8 cellular contexts compared by ENCODE assay signal in the genomic region with DNA sequence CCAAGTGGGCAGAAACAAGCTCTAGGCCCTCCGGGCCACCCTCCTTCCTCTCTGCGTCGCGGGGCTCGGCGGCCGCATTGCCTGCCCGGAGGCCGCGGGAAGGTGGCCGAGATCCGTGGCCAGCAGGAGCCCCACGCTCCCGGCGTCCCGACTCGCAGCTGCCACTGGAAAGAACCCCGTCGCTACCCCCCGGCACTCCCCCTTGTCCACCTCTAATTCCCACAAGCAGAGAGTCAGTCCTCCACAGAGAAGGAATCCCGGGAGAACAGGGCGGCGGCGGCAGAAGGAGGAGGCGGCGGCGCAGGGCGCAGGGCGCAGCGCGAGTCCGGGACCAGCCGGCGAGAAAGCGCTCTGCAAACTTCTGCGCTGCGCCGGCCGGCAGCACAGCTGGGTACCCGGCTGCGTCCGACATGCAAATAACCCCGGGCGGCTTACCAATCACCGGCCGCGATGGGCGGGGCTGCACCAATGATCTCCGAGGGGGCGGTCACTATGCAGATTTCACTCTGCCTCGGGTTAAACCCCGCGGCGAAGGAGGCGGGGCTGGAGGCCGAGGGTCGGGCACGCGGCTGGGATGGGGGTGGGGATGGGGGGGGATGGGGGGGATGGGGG. TPM values are rescaled to one million over a fixed set of nuclear protein-coding genes. Genes with fewer than 3 reads are reported as not detected.
DNase-seq lines count a peak whose midpoint lies in the region; ATAC-seq and TF ChIP-seq lines count a peak whose summit lies in the region.

A gene (minus strand): TSS at position 365 of the 612 bp plus-strand sequence.

- peak within 1 kb of the TSS; percentile 84 for H3K27ac Mint-ChIP-seq in activated naive CD8-positive, alpha-beta T cell treated with anti-CD3 and anti-CD28 coated beads, Interleukin-2, amount 10 ng/mL, durations not matched to agents 7 days and 5 days

- DNase-seq in NCI-H128 (lab: John Stamatoyannopoulos, UW; ENCODE audit: unreplicated experiment), result peak; percentile 91
- DNase-seq in SKM-1 treated with dmso at 0.1 percent for 144 hours (lab: John Stamatoyannopoulos, UW; ENCODE audit: unreplicated experiment), result peak; percentile 87
- DNase-seq in activated naive CD8-positive, alpha-beta T cell treated with anti-CD3 and anti-CD28 coated beads, Interleukin-2, amount 10 ng/mL, durations not matched to agents 7 days and 5 days, result peak; percentile 98
- DNase-seq in heart left ventricle, result peak; percentile 98 to 99 (median 98)
- peak; percentile 97 to 100 (median 98) for DNase-seq in posterior cingulate gyrus
- peak; percentile 99 for DNase-seq in upper lobe of right lung

- peak; percentile 86 for ATAC-seq in HG02759 (IDR thresholded peaks at IDR 0.05; ENCODE audit: unreplicated experiment)
- ATAC-seq in activated naive CD8-positive, alpha-beta T cell treated with anti-CD3 and anti-CD28 coated beads, Interleukin-2, amount 10 ng/mL, durations not matched to agents 7 days and 5 days (ENCODE audit: low read depth), result peak; percentile 93
- ATAC-seq in heart left ventricle, result peak; percentile 93 to 96 (median 95)
- peak; percentile 96 for ATAC-seq in upper lobe of right lung

- H3K4me1 ChIP-seq in heart left ventricle (peaks cover 0 to 44% (median 30%) of the 10 kb centered on the region in 12 donors), upper lobe of right lung (peaks cover 30% of the 10 kb centered on the region)

- no peaks in the 10 kb centered on the region for H3K9me3 Mint-ChIP-seq in activated naive CD8-positive, alpha-beta T cell treated with anti-CD3 and anti-CD28 coated beads, Interleukin-2, amount 10 ng/mL, durations not matched to agents 7 days and 5 days

- H3K4me1 Mint-ChIP-seq in activated naive CD8-positive, alpha-beta T cell treated with anti-CD3 and anti-CD28 coated beads, Interleukin-2, amount 10 ng/mL, durations not matched to agents 7 days and 5 days, result peaks cover 18% of the 10 kb centered on the region

- intact Hi-C loops in heart left ventricle (cut with DNase I) (loop anchor here (1.0 to 10.0 kb wide), 16 partner anchors 45 to 503 kb away; a partner anchor contains a TSS), posterior cingulate gyrus (cut with DNase I) (loop anchor here (2.0 to 5.0 kb wide), 4 partner anchors 95 to 500 kb away; a partner anchor contains a TSS), upper lobe of right lung (cut with DNase I) (loop anchor here (2.0 kb wide), 1 partner anchor 183 kb away; no protein-coding TSS in a partner anchor)

- peaks cover 54% of the 10 kb centered on the region for H3K27me3 Mint-ChIP-seq in activated naive CD8-positive, alpha-beta T cell treated with anti-CD3 and anti-CD28 coated beads, Interleukin-2, amount 10 ng/mL, durations not matched to agents 7 days and 5 days

- TF ChIP-seq POLR2A in heart left ventricle (IDR thresholded peaks at IDR 0.05), result peak; percentile 76 to 99

- no peak for TF ChIP-seq CTCF in GM12875 (IDR thresholded peaks at IDR 0.05; ENCODE audit: borderline replicate concordance, insufficient read depth, low read depth, low read length)
- no peak for TF ChIP-seq CTCF in heart left ventricle (IDR thresholded peaks at IDR 0.05)
- TF ChIP-seq CTCF in upper lobe of right lung (IDR thresholded peaks at IDR 0.05), result no peak

- H3K9me3 ChIP-seq in heart left ventricle (no peaks in the 10 kb centered on the region), upper lobe of right lung (no peaks in the 10 kb centered on the region)

- H3K36me3 Mint-ChIP-seq in activated naive CD8-positive, alpha-beta T cell treated with anti-CD3 and anti-CD28 coated beads, Interleukin-2, amount 10 ng/mL, durations not matched to agents 7 days and 5 days, result no peaks in the 10 kb centered on the region

- WGBS in heart left ventricle, 4 donors, result 0 to 1% (median 0%) methylated on average over 27 to 59 of the region's 59 CpGs

- H3K27ac ChIP-seq in heart left ventricle (peak within 1 kb of the TSS; percentile 62 to 89 (median 79)), upper lobe of right lung (peak within 1 kb of the TSS; percentile 52)

- H3K36me3 ChIP-seq in heart left ventricle (no peaks in the 10 kb centered on the region), upper lobe of right lung (no peaks in the 10 kb centered on the region)

- peaks cover 0 to 22% (median 6%) of the 10 kb centered on the region in 9 donors for H3K27me3 ChIP-seq in heart left ventricle
- peaks cover 14% of the 10 kb centered on the region for H3K27me3 ChIP-seq in upper lobe of right lung

- POLR2A ChIA-PET in activated naive CD8-positive, alpha-beta T cell treated with anti-CD3 and anti-CD28 coated beads, Interleukin-2, amount 10 ng/mL, durations not matched to agents 7 days and 5 days (lab: Charles Lee), result interaction anchor here (0.8 to 3.0 kb wide), 8 partner anchors 13 to 185 kb away, joined by 3 to 28 read pairs (median 4); a partner anchor contains a TSS

- peak within 1 kb of the TSS; percentile 57 for H3K4me3 ChIP-seq in GM12875 (ENCODE audit: low read depth, low read length)
- H3K4me3 ChIP-seq in heart left ventricle, result peak within 1 kb of the TSS; percentile 42 to 84 (median 64)
- peak within 1 kb of the TSS; percentile 64 for H3K4me3 ChIP-seq in upper lobe of right lung

- peak within 1 kb of the TSS; percentile 88 for H3K4me3 Mint-ChIP-seq in activated naive CD8-positive, alpha-beta T cell treated with anti-CD3 and anti-CD28 coated beads, Interleukin-2, amount 10 ng/mL, durations not matched to agents 7 days and 5 days

RNA-seq across cellular contexts. Expression of the gene that starts here (rescaled TPM):
- under 1 TPM; 0.91 to 0.97 TPM for total RNA-seq in activated naive CD8-positive, alpha-beta T cell treated with anti-CD3 and anti-CD28 coated beads, Interleukin-2, amount 10 ng/mL, durations not matched to agents 7 days and 5 days
- 10 to 100 TPM in 6 of 9 donors, 1 to 10 TPM in 3; 9.0 to 26.3 (median 12.5) TPM for total RNA-seq in heart left ventricle
- polyA plus RNA-seq in heart left ventricle, result 10 to 100 TPM in 1 of 2 donors, 1 to 10 TPM in 1; 3.3 to 27.1 TPM
- total RNA-seq in upper lobe of right lung, result 3.2 TPM

Comparison
In these comparisons a context has a peak if more than half of its experiments do, and no peak if none do; other contexts are left out.
1. Peak in every context shown above with its lines: DNase-seq, ATAC-seq, H3K4me3 ChIP-seq and H3K27ac ChIP-seq.
2. Peak in DNase-seq and ATAC-seq in activated naive CD8-positive, alpha-beta T cell treated with anti-CD3 and anti-CD28 coated beads, Interleukin-2, amount 10 ng/mL, durations not matched to agents 7 days and 5 days; RNA of the gene not detected or under 1 TPM.